24 cellular contexts compared by ENCODE assay signal in the genomic region with DNA sequence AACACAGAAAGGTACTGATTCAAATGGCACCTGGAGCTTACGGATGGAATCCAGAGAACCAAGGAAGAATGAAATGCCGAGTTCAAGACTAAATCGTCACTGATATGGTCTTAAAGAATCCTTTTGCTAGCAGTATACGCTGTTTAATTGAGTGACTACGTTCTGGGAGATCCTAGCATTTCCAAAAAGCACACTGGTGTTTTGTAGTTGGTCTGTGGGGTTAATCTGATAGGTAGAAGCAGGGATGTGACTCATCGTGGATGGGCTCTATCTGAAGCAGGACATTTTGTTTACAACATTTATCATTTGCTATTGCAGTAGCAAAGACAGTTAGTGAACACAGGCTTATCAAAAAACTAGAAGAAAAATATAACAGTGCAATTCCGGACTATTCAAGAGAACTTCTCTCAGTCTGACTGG.
DNase-seq lines count a peak whose midpoint lies in the region; ATAC-seq and TF ChIP-seq lines count a peak whose summit lies in the region.
"Had no signal": no experiment of that assay in that cellular context is flagged by ENCODE, and none has a peak within 500 bp of the region (broad histone marks: within the 10 kb centered on the region; RNA-seq: fewer than 3 reads in every experiment).

No MANE protein-coding gene starts in this region.

- no peaks in the 10 kb centered on the region for H3K9me2 ChIP-seq in SK-N-SH

- H2AFZ ChIP-seq in SK-N-SH (ENCODE audit: low read depth): no peak overlapping the region; the same call in 1 of the 2 replicates
- H2AFZ ChIP-seq in mesenchymal stem cell (ENCODE audit: low read depth, low read length): no peak overlapping the region

- H3K23ac ChIP-seq in mesenchymal stem cell (ENCODE audit: low read length in 2 of 2): no peak overlapping the region

- H3K18ac ChIP-seq in mesenchymal stem cell (ENCODE audit: low read depth in 1 of 2, low read length in 2 of 2): peak overlapping the region in 1 of 2 experiments; percentile 23

- CTCF ChIA-PET in SK-N-SH (lab: Yijun Ruan, JAX): no interaction called here

- peaks cover 31% of the 10 kb centered on the region for H3K79me2 ChIP-seq in SK-N-SH (ENCODE audit: insufficient read depth)

- H3K9me3 ChIP-seq in SK-N-SH (no peaks in the 10 kb centered on the region), mesenchymal stem cell (ENCODE audit: control insufficient read depth, low read length) (peaks cover 2% of the 10 kb centered on the region)
- H3K9me3 ChIP-seq: lower lobe of right lung, right lobe of liver, tibial nerve had no signal

- peak overlapping the region in 1 of 2 experiments; percentile 13 for H3K4ac ChIP-seq in mesenchymal stem cell (ENCODE audit: low read depth in 1 of 2, low read length in 2 of 2)

- H4K20me1 ChIP-seq in SK-N-SH (ENCODE audit: insufficient read depth): no peaks in the 10 kb centered on the region

- peak; percentile 95 for DNase-seq in HCEC 1CT
- DNase-seq in SK-N-SH: no peak
- DNase-seq in dermis blood vessel endothelial cell: peak; percentile 60
- DNase-seq in mesenchymal stem cell: peak; percentile 79
- no peak for DNase-seq in KG1 (lab: John Stamatoyannopoulos, UW)
- DNase-seq in activated naive CD4-positive, alpha-beta T cell treated with Interleukin-2 at 50 U/mL for 16 hours: no peak
- DNase-seq in NCI-H2107 (lab: John Stamatoyannopoulos, UW): no peak
- DNase-seq: activated CD4-positive, alpha-beta T cell treated with anti-CD3 and anti-CD28 coated beads for 36 hours; activated CD8-positive, alpha-beta memory T cell treated with anti-CD3 and anti-CD28 coated beads, Interleukin-2, amount 10 ng/mL, durations not matched to agents 7 days and 5 days; activated naive CD8-positive, alpha-beta T cell treated with anti-CD3 and anti-CD28 coated beads, Interleukin-2, amount 10 ng/mL, durations not matched to agents 7 days and 5 days; AML-193; immature natural killer cell; lower lobe of right lung; NCI-H1417 treated with DMSO at 0.1 percent for 48 hours; NCI-H82; occipital lobe; right lobe of liver; stimulated activated naive B cell treated with anti-CD40 and anti-IgM and Interleukin-4, amounts not matched to agents 10 μg/mL and 1 μg/mL and 100 μg/mL, for 72 hours; T1000 had no signal

- no peak for ATAC-seq in GM18511 (IDR thresholded peaks at IDR 0.05; ENCODE audit: unreplicated experiment)
- ATAC-seq: activated CD4-positive, alpha-beta T cell treated with anti-CD3 and anti-CD28 coated beads for 36 hours; activated CD8-positive, alpha-beta memory T cell treated with anti-CD3 and anti-CD28 coated beads, Interleukin-2, amount 10 ng/mL, durations not matched to agents 7 days and 5 days; activated T-helper 17 cell treated with anti-CD3 and anti-CD28 coated beads, Interleukin-2, amount 50 U/mL, for 72 hours; esophagus mucosa; lower lobe of right lung; right lobe of liver; stimulated activated naive B cell treated with anti-CD40 and anti-IgM and Interleukin-4, amounts not matched to agents 10 μg/mL and 1 μg/mL and 100 μg/mL, for 72 hours had no signal

- H2BK120ac ChIP-seq in mesenchymal stem cell (ENCODE audit: low read depth, low read length): peak overlapping the region; percentile 0

- peak overlapping the region; percentile 20 for H2BK5ac ChIP-seq in mesenchymal stem cell (ENCODE audit: low read depth, low read length, poor library complexity, severe bottlenecking)

- no peak overlapping the region for H4K8ac ChIP-seq in mesenchymal stem cell (ENCODE audit: low read length)

- WGBS in SK-N-SH (ENCODE audit: low lambda C conversion rate): 11% methylated on average over 7 of the region's 7 CpGs
- WGBS in mesenchymal stem cell: 22% methylated on average over 6 of the region's 7 CpGs

- TF ChIP-seq CTCF in SK-N-SH (IDR thresholded peaks at IDR 0.05): no peak

- peaks cover 51% of the 10 kb centered on the region for H3F3A ChIP-seq in SK-N-SH (replicated peaks; ENCODE audit: insufficient read depth)

- TF ChIP-seq EP300 in SK-N-SH (IDR thresholded peaks at IDR 0.05; ENCODE audit: borderline replicate concordance in 1 of 2, low read depth in 1 of 2, low read length in 1 of 2): peak in 1 of 2 experiments; percentile 79; a peak in 2 of 4 replicates

- no peaks in the 10 kb centered on the region for H3K27me3 ChIP-seq in SK-N-SH (ENCODE audit: insufficient read depth)
- no peaks in the 10 kb centered on the region for H3K27me3 ChIP-seq in mesenchymal stem cell (ENCODE audit: control insufficient read depth in 1 of 2, insufficient read depth in 1 of 2, low read length in 2 of 2)
- H3K27me3 ChIP-seq: right lobe of liver, tibial nerve had no signal

- H3K4me3 ChIP-seq in SK-N-SH (ENCODE audit: low read depth in 2 of 2, low read length in 1 of 2): peak overlapping the region in 1 of 2 experiments; percentile 2; a peak in 1 of 4 replicates
- H3K4me3 ChIP-seq in mesenchymal stem cell (ENCODE audit: insufficient read depth in 1 of 2, low read depth in 1 of 2, low read length in 2 of 2): no peak overlapping the region
- H3K4me3 ChIP-seq: lower lobe of right lung, right lobe of liver, SK-N-MC, tibial nerve had no signal

- TF ChIP-seq RAD21 in SK-N-SH (IDR thresholded peaks at IDR 0.05; ENCODE audit: low read length): no peak

- peak overlapping the region; percentile 82 to 97 for H3K27ac ChIP-seq in SK-N-SH (ENCODE audit: low read depth in 2 of 2, low read length in 1 of 2)
- H3K27ac ChIP-seq in mesenchymal stem cell (ENCODE audit: low read length, poor library complexity, severe bottlenecking): peak overlapping the region; percentile 71
- H3K27ac ChIP-seq: lower lobe of right lung, right lobe of liver, SK-N-MC, tibial nerve had no signal

- POLR2A ChIA-PET in SK-N-SH (lab: Yijun Ruan, JAX): no interaction called here

- no peaks in the 10 kb centered on the region for H3K36me3 ChIP-seq in SK-N-SH (replicated peaks in 1 of 2; ENCODE audit: control insufficient read depth in 1 of 2, insufficient read depth in 2 of 2, low read length in 1 of 2)
- H3K36me3 ChIP-seq in mesenchymal stem cell (ENCODE audit: control insufficient read depth in 1 of 2, insufficient read depth in 2 of 2, low read depth in 1 of 2, low read length in 2 of 2): no peaks in the 10 kb centered on the region
- H3K36me3 ChIP-seq: lower lobe of right lung, right lobe of liver, tibial nerve had no signal

- no peak overlapping the region for H2BK15ac ChIP-seq in mesenchymal stem cell (ENCODE audit: low read depth, poor library complexity, severe bottlenecking)

- H3K4me2 ChIP-seq in SK-N-SH: peak overlapping the region; percentile 41
- H3K4me2 ChIP-seq in mesenchymal stem cell (ENCODE audit: low read length, poor library complexity, severe bottlenecking): no peak overlapping the region

- H3K9ac ChIP-seq in SK-N-SH (peak overlapping the region; percentile 70), mesenchymal stem cell (ENCODE audit: low read length) (peak overlapping the region; percentile 81)

- H3K4me1 ChIP-seq in SK-N-SH (ENCODE audit: control insufficient read depth in 1 of 2, insufficient read depth in 2 of 2, low read depth in 1 of 2, low read length in 1 of 2): peaks cover 0 to 52% of the 10 kb centered on the region in 2 experiments; a peak in 3 of 4 replicates
- H3K4me1 ChIP-seq in mesenchymal stem cell (ENCODE audit: control insufficient read depth, insufficient read depth, low read depth, low read length): peaks cover 2% of the 10 kb centered on the region
- H3K4me1 ChIP-seq: lower lobe of right lung, right lobe of liver, tibial nerve had no signal

- H3K14ac ChIP-seq in mesenchymal stem cell (ENCODE audit: low read length in 2 of 2): no peak overlapping the region

- no peak overlapping the region for H4K91ac ChIP-seq in mesenchymal stem cell (ENCODE audit: low read length)

- H3K79me1 ChIP-seq in mesenchymal stem cell (replicated peaks; ENCODE audit: low read length, poor library complexity, severe bottlenecking): no peaks in the 10 kb centered on the region

- peak overlapping the region in 1 of 2 experiments; percentile 44 for H2BK12ac ChIP-seq in mesenchymal stem cell (ENCODE audit: low read length in 2 of 2)

- peak overlapping the region; percentile 96 for H2AK5ac ChIP-seq in mesenchymal stem cell (ENCODE audit: low read length, severe bottlenecking)

TF ChIP-seq in SK-N-SH, 30 proteins besides CTCF, POLR2A, EP300 and RAD21 (continues in another document):
- TF ChIP-seq NFIC (IDR thresholded peaks at IDR 0.05; ENCODE audit: borderline replicate concordance) (no peak), RFX5 (IDR thresholded peaks at IDR 0.05; ENCODE audit: low read length) (no peak), GATA2 (CRISPR knock-in tag; IDR thresholded peaks at IDR 0.05) (no peak)
- TF ChIP-seq, protein P1, sequence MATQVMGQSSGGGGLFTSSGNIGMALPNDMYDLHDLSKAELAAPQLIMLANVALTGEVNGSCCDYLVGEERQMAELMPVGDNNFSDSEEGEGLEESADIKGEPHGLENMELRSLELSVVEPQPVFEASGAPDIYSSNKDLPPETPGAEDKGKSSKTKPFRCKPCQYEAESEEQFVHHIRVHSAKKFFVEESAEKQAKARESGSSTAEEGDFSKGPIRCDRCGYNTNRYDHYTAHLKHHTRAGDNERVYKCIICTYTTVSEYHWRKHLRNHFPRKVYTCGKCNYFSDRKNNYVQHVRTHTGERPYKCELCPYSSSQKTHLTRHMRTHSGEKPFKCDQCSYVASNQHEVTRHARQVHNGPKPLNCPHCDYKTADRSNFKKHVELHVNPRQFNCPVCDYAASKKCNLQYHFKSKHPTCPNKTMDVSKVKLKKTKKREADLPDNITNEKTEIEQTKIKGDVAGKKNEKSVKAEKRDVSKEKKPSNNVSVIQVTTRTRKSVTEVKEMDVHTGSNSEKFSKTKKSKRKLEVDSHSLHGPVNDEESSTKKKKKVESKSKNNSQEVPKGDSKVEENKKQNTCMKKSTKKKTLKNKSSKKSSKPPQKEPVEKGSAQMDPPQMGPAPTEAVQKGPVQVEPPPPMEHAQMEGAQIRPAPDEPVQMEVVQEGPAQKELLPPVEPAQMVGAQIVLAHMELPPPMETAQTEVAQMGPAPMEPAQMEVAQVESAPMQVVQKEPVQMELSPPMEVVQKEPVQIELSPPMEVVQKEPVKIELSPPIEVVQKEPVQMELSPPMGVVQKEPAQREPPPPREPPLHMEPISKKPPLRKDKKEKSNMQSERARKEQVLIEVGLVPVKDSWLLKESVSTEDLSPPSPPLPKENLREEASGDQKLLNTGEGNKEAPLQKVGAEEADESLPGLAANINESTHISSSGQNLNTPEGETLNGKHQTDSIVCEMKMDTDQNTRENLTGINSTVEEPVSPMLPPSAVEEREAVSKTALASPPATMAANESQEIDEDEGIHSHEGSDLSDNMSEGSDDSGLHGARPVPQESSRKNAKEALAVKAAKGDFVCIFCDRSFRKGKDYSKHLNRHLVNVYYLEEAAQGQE (IDR thresholded peaks at IDR 0.05; ENCODE audit: low read depth, low read length): no peak
- TF ChIP-seq, protein P2, sequence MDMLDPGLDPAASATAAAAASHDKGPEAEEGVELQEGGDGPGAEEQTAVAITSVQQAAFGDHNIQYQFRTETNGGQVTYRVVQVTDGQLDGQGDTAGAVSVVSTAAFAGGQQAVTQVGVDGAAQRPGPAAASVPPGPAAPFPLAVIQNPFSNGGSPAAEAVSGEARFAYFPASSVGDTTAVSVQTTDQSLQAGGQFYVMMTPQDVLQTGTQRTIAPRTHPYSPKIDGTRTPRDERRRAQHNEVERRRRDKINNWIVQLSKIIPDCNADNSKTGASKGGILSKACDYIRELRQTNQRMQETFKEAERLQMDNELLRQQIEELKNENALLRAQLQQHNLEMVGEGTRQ (IDR thresholded peaks at IDR 0.05; ENCODE audit: borderline replicate concordance, low read depth, low read length): no peak

Comparison
In these comparisons a context has a peak if more than half of its experiments do, and no peak if none do; other contexts are left out.
1. DNase-seq: peak in HCEC 1CT (single experiment), dermis blood vessel endothelial cell (single experiment) and mesenchymal stem cell (single experiment); none in SK-N-SH (single experiment), KG1 (single experiment), activated naive CD4-positive, alpha-beta T cell treated with Interleukin-2 at 50 U/mL for 16 hours (single experiment) and NCI-H2107 (single experiment).